32 cellular contexts compared by ENCODE assay signal in genomic region chr5:90740244-90740799, GRCh38.
"Had no signal": no experiment of that assay in that cellular context is flagged by ENCODE, and none has a peak within 500 bp of the region (broad histone marks: within the 10 kb centered on the region; RNA-seq: fewer than 3 reads in every experiment).

No MANE protein-coding gene starts in this region.

- H3K4me2 ChIP-seq: neural progenitor cell, smooth muscle cell had no signal

- H3K9me3 ChIP-seq: esophagus squamous epithelium, mucosa of descending colon, suprapubic skin, uterus had no signal

- H3K4me1 Mint-ChIP-seq: memory B cell; mesothelial cell of epicardium; naive B cell; neural progenitor cell; stimulated activated naive CD8-positive, alpha-beta T cell treated with anti-CD3 and anti-CD28 coated beads, Interleukin-15, amount 100 ng/mL, for 72 hours had no signal

- H3K4me3 Mint-ChIP-seq: memory B cell; mesothelial cell of epicardium; natural killer cell treated with Interleukin-12 subunit alpha and Interleukin-12 subunit beta and Interleukin-15 and Interleukin-18, amount 100 ng/mL, for 72 hours; neural progenitor cell; stimulated activated naive CD8-positive, alpha-beta T cell treated with anti-CD3 and anti-CD28 coated beads, Interleukin-15, amount 100 ng/mL, for 72 hours had no signal

- H3K27ac Mint-ChIP-seq: memory B cell; mesothelial cell of epicardium; naive B cell; natural killer cell treated with Interleukin-12 subunit alpha and Interleukin-12 subunit beta and Interleukin-15 and Interleukin-18, amount 100 ng/mL, for 72 hours; neural progenitor cell; stimulated activated naive CD8-positive, alpha-beta T cell treated with anti-CD3 and anti-CD28 coated beads, Interleukin-15, amount 100 ng/mL, for 72 hours had no signal

- H3K27me3 Mint-ChIP-seq: progenitor cell of endocrine pancreas had no signal

- H3K4me1 ChIP-seq: esophagus squamous epithelium, heart right ventricle, neural progenitor cell, parathyroid adenoma, suprapubic skin, transverse colon, upper lobe of right lung, uterus had no signal

- H3K4me3 ChIP-seq: coronary artery, esophagus squamous epithelium, heart right ventricle, lung, mucosa of descending colon, neural progenitor cell, smooth muscle cell, suprapubic skin, transverse colon, upper lobe of right lung, uterus had no signal

- H2AFZ ChIP-seq: neural progenitor cell, parathyroid adenoma had no signal

- FAIRE-seq: endometrium, keratinocyte had no signal

- DNase-seq: dermis blood vessel endothelial cell; effector memory CD4-positive, alpha-beta T cell; erythroblast; esophagus squamous epithelium; foreskin melanocyte; glutamatergic neuron; heart right ventricle; hypothalamus; mucosa of descending colon; naive B cell; stimulated activated CD4-positive, alpha-beta T cell treated with anti-CD3 and anti-CD28 coated beads, Interleukin-12 subunit alpha, Interleukin-12 subunit beta, amount 100 ng/mL, for 4 hours; stimulated activated CD4-positive, alpha-beta T cell treated with anti-CD3 and anti-CD28 coated beads, Interleukin-1b, Interleukin-23, amount 100 ng/mL, for 48 hours; stimulated activated CD4-positive, alpha-beta T cell treated with anti-CD3 and anti-CD28 coated beads, Interleukin-4, amount 100 ng/mL, for 1 hour; stimulated activated CD8-positive, alpha-beta memory T cell treated with anti-CD3 and anti-CD28 coated beads, Interleukin-4, amount 100 ng/mL, for 48 hours; stimulated activated naive CD4-positive, alpha-beta T cell; stimulated activated naive CD8-positive, alpha-beta T cell treated with anti-CD3 and anti-CD28 coated beads, Interleukin-15, amount 100 ng/mL, for 72 hours; transverse colon; upper lobe of right lung; uterus had no signal

- H3K36me3 ChIP-seq: esophagus squamous epithelium, heart right ventricle, suprapubic skin, transverse colon, upper lobe of right lung, uterus had no signal

- H3K79me2 ChIP-seq: parathyroid adenoma had no signal

- H3K27ac ChIP-seq: coronary artery, esophagus squamous epithelium, heart right ventricle, neural progenitor cell, parathyroid adenoma, suprapubic skin, transverse colon, upper lobe of right lung, uterus had no signal

- ATAC-seq: heart right ventricle; mucosa of descending colon; natural killer cell treated with Interleukin-12 subunit alpha and Interleukin-12 subunit beta and Interleukin-15 and Interleukin-18, amount 100 ng/mL, for 72 hours; sciatic nerve; stimulated activated naive CD8-positive, alpha-beta T cell treated with anti-CD3 and anti-CD28 coated beads, Interleukin-15, amount 100 ng/mL, for 72 hours; upper lobe of right lung had no signal

- H3K9ac ChIP-seq: neural progenitor cell, parathyroid adenoma had no signal

- H3K27me3 ChIP-seq: esophagus squamous epithelium, heart right ventricle, neural progenitor cell, suprapubic skin, transverse colon, upper lobe of right lung, uterus had no signal
